Comparison of ENCODE assay signal across 9 cellular contexts in genomic region chr1:1355376-1355775, GRCh38. TPM values are rescaled to one million over a fixed set of nuclear protein-coding genes. Genes with fewer than 3 reads are reported as not detected.
DNase-seq lines count a peak whose midpoint lies in the region; ATAC-seq and TF ChIP-seq lines count a peak whose summit lies in the region.
"Had no signal": no experiment of that assay in that cellular context is flagged by ENCODE, and none has a peak within 500 bp of the region (broad histone marks: within the 10 kb centered on the region; RNA-seq: fewer than 3 reads in every experiment).

No MANE protein-coding gene starts in this region.

- H2AFZ ChIP-seq in smooth muscle cell (ENCODE audit: low read depth): no peak overlapping the region

- no peaks in the 10 kb centered on the region for H3K9me3 Mint-ChIP-seq in activated CD8-positive, alpha-beta memory T cell treated with anti-CD3 and anti-CD28 coated beads, Interleukin-2, amount 10 ng/mL, durations not matched to agents 7 days and 5 days (ENCODE audit: low read depth)

- H3K4me2 ChIP-seq in smooth muscle cell: peak overlapping the region; percentile 92

- H3K27me3 ChIP-seq in RWPE2 (ENCODE audit: insufficient read depth, poor library complexity, severe bottlenecking) (no peaks in the 10 kb centered on the region), gastroesophageal sphincter (peaks cover 68% of the 10 kb centered on the region), smooth muscle cell (ENCODE audit: low read depth) (no peaks in the 10 kb centered on the region)

- H3K36me3 ChIP-seq in RWPE2 (ENCODE audit: low read depth): no peaks in the 10 kb centered on the region
- peaks cover 0 to 18% of the 10 kb centered on the region in 2 donors for H3K36me3 ChIP-seq in gastroesophageal sphincter
- H3K36me3 ChIP-seq in smooth muscle cell (ENCODE audit: low read depth): no peaks in the 10 kb centered on the region

- no peak overlapping the region for H3K27ac ChIP-seq in RWPE2 (ENCODE audit: poor library complexity, severe bottlenecking)
- H3K27ac ChIP-seq in gastroesophageal sphincter: peak overlapping the region in 3 of 4 donors; percentile 87 to 92 (median 89)
- no peak overlapping the region for H3K27ac ChIP-seq in smooth muscle cell (ENCODE audit: low read depth)

- H3K9ac ChIP-seq in smooth muscle cell (ENCODE audit: low read depth): no peak overlapping the region

- H4K20me1 ChIP-seq in smooth muscle cell (ENCODE audit: low read depth): peaks cover 63% of the 10 kb centered on the region

- H3K27ac Mint-ChIP-seq in activated CD8-positive, alpha-beta memory T cell treated with anti-CD3 and anti-CD28 coated beads, Interleukin-2, amount 10 ng/mL, durations not matched to agents 7 days and 5 days: no peak overlapping the region

- TF ChIP-seq CTCF in RWPE2 (IDR thresholded peaks at IDR 0.05; ENCODE audit: poor library complexity, severe bottlenecking) (no peak), gastroesophageal sphincter (IDR thresholded peaks at IDR 0.05) (no peak), smooth muscle cell (IDR thresholded peaks at IDR 0.05; ENCODE audit: borderline replicate concordance, insufficient read depth, poor library complexity, severe bottlenecking) (no peak)

- H3K4me3 Mint-ChIP-seq in activated CD8-positive, alpha-beta memory T cell treated with anti-CD3 and anti-CD28 coated beads, Interleukin-2, amount 10 ng/mL, durations not matched to agents 7 days and 5 days: no peak overlapping the region

- H3F3A ChIP-seq in smooth muscle cell (ENCODE audit: low read depth): peaks cover 27% of the 10 kb centered on the region

- WGBS in gastroesophageal sphincter (ENCODE audit: low coverage in 1 of 2), 2 donors: no CpG with 5 or more reads among the region's 57 CpGs
- WGBS in smooth muscle cell (ENCODE audit: low lambda C conversion rate): 20% methylated on average over 12 of the region's 57 CpGs

- CTCF ChIA-PET in activated CD8-positive, alpha-beta memory T cell treated with anti-CD3 and anti-CD28 coated beads, Interleukin-2, amount 10 ng/mL, durations not matched to agents 7 days and 5 days (lab: Charles Lee): interaction anchor here (5.0 kb wide), 1 partner anchor 15 kb away, joined by 42 read pairs; no protein-coding TSS in a partner anchor

- H3K36me3 Mint-ChIP-seq in activated CD8-positive, alpha-beta memory T cell treated with anti-CD3 and anti-CD28 coated beads, Interleukin-2, amount 10 ng/mL, durations not matched to agents 7 days and 5 days: no peaks in the 10 kb centered on the region

- H3K9me3 ChIP-seq in RWPE2 (ENCODE audit: severe bottlenecking) (no peaks in the 10 kb centered on the region), gastroesophageal sphincter (no peaks in the 10 kb centered on the region), smooth muscle cell (replicated peaks; ENCODE audit: low read depth) (no peaks in the 10 kb centered on the region)

- no peak for TF ChIP-seq EP300 in gastroesophageal sphincter (IDR thresholded peaks at IDR 0.05)

- DNase-seq in DMS 273 (lab: John Stamatoyannopoulos, UW; ENCODE audit: unreplicated experiment) (peak; percentile 78), DMS 273 treated with DMSO at 0.1 percent for 48 hours (lab: John Stamatoyannopoulos, UW) (no peak), RWPE2 (ENCODE audit: low spot score) (peak; percentile 68), smooth muscle cell (lab: John Stamatoyannopoulos, UW; ENCODE audit: unreplicated experiment) (no peak)
- no peak for DNase-seq in activated CD8-positive, alpha-beta memory T cell treated with anti-CD3 and anti-CD28 coated beads, Interleukin-2, amount 10 ng/mL, durations not matched to agents 7 days and 5 days

- ATAC-seq in RWPE2 (ENCODE audit: low read depth) (peak; percentile 17), gastroesophageal sphincter (no peak), GM19324 (IDR thresholded peaks at IDR 0.05; ENCODE audit: low FRiP score, unreplicated experiment) (no peak), GM19351 (IDR thresholded peaks at IDR 0.05; ENCODE audit: unreplicated experiment) (no peak)
- no peak for ATAC-seq in activated CD8-positive, alpha-beta memory T cell treated with anti-CD3 and anti-CD28 coated beads, Interleukin-2, amount 10 ng/mL, durations not matched to agents 7 days and 5 days

- H3K4me1 Mint-ChIP-seq in activated CD8-positive, alpha-beta memory T cell treated with anti-CD3 and anti-CD28 coated beads, Interleukin-2, amount 10 ng/mL, durations not matched to agents 7 days and 5 days: peaks cover 15% of the 10 kb centered on the region

- H3K27me3 Mint-ChIP-seq in activated CD8-positive, alpha-beta memory T cell treated with anti-CD3 and anti-CD28 coated beads, Interleukin-2, amount 10 ng/mL, durations not matched to agents 7 days and 5 days: peaks cover 25% of the 10 kb centered on the region

- H3K4me3 ChIP-seq in RWPE2 (ENCODE audit: severe bottlenecking): no peak overlapping the region
- peak overlapping the region in 1 of 2 donors; percentile 63 for H3K4me3 ChIP-seq in gastroesophageal sphincter
- H3K4me3 ChIP-seq in smooth muscle cell: peak overlapping the region; percentile 64
- H3K4me3 ChIP-seq: lung had no signal

- TF ChIP-seq POLR2A in gastroesophageal sphincter (IDR thresholded peaks at IDR 0.05): no peak

- H3K79me2 ChIP-seq in smooth muscle cell (ENCODE audit: low read depth): peaks cover 51% of the 10 kb centered on the region

- H3K4me1 ChIP-seq in RWPE2 (ENCODE audit: insufficient read depth, poor library complexity, severe bottlenecking) (peaks cover 10% of the 10 kb centered on the region), gastroesophageal sphincter (peaks cover 0 to 90% (median 36%) of the 10 kb centered on the region in 3 donors), smooth muscle cell (ENCODE audit: low read depth) (peaks cover 38% of the 10 kb centered on the region)

RNA-seq across cellular contexts. Expression of gene MXRA8, which starts 3.0 kb away (rescaled TPM):
- total RNA-seq in gastroesophageal sphincter (100 to 1,000 TPM in 1 of 4 donors, 10 to 100 TPM in 3; 69.8 to 105 (median 85.4) TPM), smooth muscle cell (240 and 266 TPM in 2 replicates)
- 473 and 597 TPM in 2 replicates for polyA plus RNA-seq in smooth muscle cell
- total RNA-seq in activated CD8-positive, alpha-beta memory T cell treated with anti-CD3 and anti-CD28 coated beads, Interleukin-2, amount 10 ng/mL, durations not matched to agents 7 days and 5 days: under 1 TPM in 1 of 2 experiments, not detected in 1; 0.61 TPM

RNA-seq across cellular contexts. Expression of gene DVL1, which starts 6.2 kb away (rescaled TPM):
- total RNA-seq in gastroesophageal sphincter (100 to 1,000 TPM in 1 of 4 donors, 10 to 100 TPM in 3; 84.4 to 174 (median 88.9) TPM), smooth muscle cell (28.5 and 37.8 TPM in 2 replicates)
- polyA plus RNA-seq in smooth muscle cell: 28.7 and 43.5 TPM in 2 replicates
- 10 to 100 TPM; 35.2 to 42.0 TPM for total RNA-seq in activated CD8-positive, alpha-beta memory T cell treated with anti-CD3 and anti-CD28 coated beads, Interleukin-2, amount 10 ng/mL, durations not matched to agents 7 days and 5 days

RNA-seq across cellular contexts. Expression of gene AURKAIP1, which starts 19.6 kb away (rescaled TPM):
- total RNA-seq in gastroesophageal sphincter (100 to 1,000 TPM; 103 to 138 (median 108) TPM), smooth muscle cell (60.1 and 81.8 TPM in 2 replicates)
- 214 and 245 TPM in 2 replicates for polyA plus RNA-seq in smooth muscle cell
- 100 to 1,000 TPM; 139 to 141 TPM for total RNA-seq in activated CD8-positive, alpha-beta memory T cell treated with anti-CD3 and anti-CD28 coated beads, Interleukin-2, amount 10 ng/mL, durations not matched to agents 7 days and 5 days

RNA-seq across cellular contexts. Expression of gene TAS1R3, which starts 24.3 kb away (rescaled TPM):
- total RNA-seq in gastroesophageal sphincter (under 1 TPM in 3 of 4 donors, not detected in 1; 0.12 to 0.54 (median 0.40) TPM), smooth muscle cell (0.18 and 0.36 TPM in 2 replicates)
- polyA plus RNA-seq in smooth muscle cell: 0.39 and 0.79 TPM in 2 replicates
- under 1 TPM; 0.77 to 0.82 TPM for total RNA-seq in activated CD8-positive, alpha-beta memory T cell treated with anti-CD3 and anti-CD28 coated beads, Interleukin-2, amount 10 ng/mL, durations not matched to agents 7 days and 5 days

RNA-seq across cellular contexts. Expression of gene CPTP, which starts 30.8 kb away (rescaled TPM):
- 10 to 100 TPM; 10.4 to 42.7 (median 30.1) TPM for total RNA-seq in gastroesophageal sphincter
- total RNA-seq in smooth muscle cell: 13.8 and 16.2 TPM in 2 replicates
- 32.5 and 34.3 TPM in 2 replicates for polyA plus RNA-seq in smooth muscle cell
- total RNA-seq in activated CD8-positive, alpha-beta memory T cell treated with anti-CD3 and anti-CD28 coated beads, Interleukin-2, amount 10 ng/mL, durations not matched to agents 7 days and 5 days: 10 to 100 TPM; 17.6 to 18.5 TPM

Comparison
In these comparisons a context has a peak if more than half of its experiments do, and no peak if none do; other contexts are left out.
1. DNase-seq: peak in DMS 273 (single experiment) and RWPE2 (single experiment); none in DMS 273 treated with DMSO at 0.1 percent for 48 hours (single experiment), smooth muscle cell (single experiment) and activated CD8-positive, alpha-beta memory T cell treated with anti-CD3 and anti-CD28 coated beads, Interleukin-2, amount 10 ng/mL, durations not matched to agents 7 days and 5 days (single experiment).
2. H3K27ac ChIP-seq: peak in gastroesophageal sphincter (3 of 4); none in RWPE2 (single experiment) and smooth muscle cell (single experiment).
3. RNA of gene MXRA8, which starts 3.0 kb away (total RNA-seq): 240 to 266 TPM in smooth muscle cell and 69.8 to 105 TPM in gastroesophageal sphincter; 0.61 TPM in activated CD8-positive, alpha-beta memory T cell treated with anti-CD3 and anti-CD28 coated beads, Interleukin-2, amount 10 ng/mL, durations not matched to agents 7 days and 5 days; every median in the first group is over 10 times any median in the second.